23 cellular contexts compared by ENCODE assay signal in genomic region chr2:151183072-151183580, GRCh38.
"Had no signal": no experiment of that assay in that cellular context is flagged by ENCODE, and none has a peak within 500 bp of the region (broad histone marks: within the 10 kb centered on the region; RNA-seq: fewer than 3 reads in every experiment).

No MANE protein-coding gene starts in this region.

- H3K4me3 ChIP-seq: SJSA1 had no signal

- H3K27ac ChIP-seq: SJSA1 had no signal

- H3K36me3 ChIP-seq: SJSA1 had no signal

- DNase-seq: activated CD4-positive, alpha-beta memory T cell treated with anti-CD3 and anti-CD28 coated beads, Interleukin-2, amount 10 ng/mL, durations not matched to agents 7 days and 5 days; activated CD4-positive, alpha-beta T cell treated with anti-CD3 and anti-CD28 coated beads, Interleukin-2, amount 10 ng/mL, durations not matched to agents 7 days and 5 days; activated CD4-positive, CD25-positive, alpha-beta regulatory T cell; activated gamma-delta T cell; activated naive CD4-positive, alpha-beta T cell treated with anti-CD3 and anti-CD28 coated beads for 36 hours; activated T-cell treated with anti-CD3 and anti-CD28 coated beads for 4 hours; activated T-cell treated with anti-CD3 and anti-CD28 coated beads, Interleukin-2, amount 50 U/mL, for 48 hours; amygdala; IMR-90; Kasumi-1; KBM-7; NCI-H1092; NCI-H1436; NCI-H1694 treated with DMSO at 0.1 percent for 48 hours; NCI-H2081; NCI-H446 treated with DMSO at 0.1 percent for 48 hours; NCI-H524 treated with DMSO at 0.1 percent for 48 hours; PC-3; SHP77; T-helper 2 cell; T1000 had no signal

- H3K9me3 ChIP-seq: SJSA1 had no signal

- H3K4me1 ChIP-seq: SJSA1 had no signal

- H3K27me3 ChIP-seq: SJSA1 had no signal

- ATAC-seq: activated T-helper 17 cell treated with anti-CD3 and anti-CD28 coated beads, Interleukin-2, amount 50 U/mL, for 72 hours; PC-3 had no signal
